ENCODE assay signal across 27 cellular contexts in genomic region chr4:170011921-170012628, GRCh38. TPM values are rescaled to one million over a fixed set of nuclear protein-coding genes. Genes with fewer than 3 reads are reported as not detected.
DNase-seq lines count a peak whose midpoint lies in the region; ATAC-seq and TF ChIP-seq lines count a peak whose summit lies in the region.
"Had no signal": no experiment of that assay in that cellular context is flagged by ENCODE, and none has a peak within 500 bp of the region (broad histone marks: within the 10 kb centered on the region; RNA-seq: fewer than 3 reads in every experiment).

No MANE protein-coding gene starts in this region.

- H3K9me3 Mint-ChIP-seq in CD4-positive, alpha-beta memory T cell = peaks cover 0 to 3% (median 0%) of the 10 kb centered on the region in 8 donors
- H3K9me3 Mint-ChIP-seq in activated CD8-positive, alpha-beta T cell treated with anti-CD3 and anti-CD28 coated beads for 36 hours = no peaks in the 10 kb centered on the region
- H3K9me3 Mint-ChIP-seq: activated T-cell treated with anti-CD3 and anti-CD28 coated beads, Interleukin-2, amount 50 U/mL, for 24 hours; IgD-negative memory B cell had no signal

- H3K27ac Mint-ChIP-seq in CD4-positive, alpha-beta memory T cell = no peak overlapping the region
- H3K27ac Mint-ChIP-seq in activated CD8-positive, alpha-beta T cell treated with anti-CD3 and anti-CD28 coated beads for 36 hours = no peak overlapping the region
- H3K27ac Mint-ChIP-seq: activated T-cell treated with anti-CD3 and anti-CD28 coated beads, Interleukin-2, amount 50 U/mL, for 24 hours; progenitor cell of endocrine pancreas; stimulated activated naive B cell treated with anti-CD40 and anti-IgM and Interleukin-4, amounts not matched to agents 10 μg/mL and 1 μg/mL and 100 μg/mL, for 72 hours had no signal

- H3K4me1 ChIP-seq in CD4-positive, alpha-beta memory T cell (ENCODE audit: insufficient read depth, low read length) = no peaks in the 10 kb centered on the region
- H3K4me1 ChIP-seq: A549, adrenal gland had no signal

- no peaks in the 10 kb centered on the region for H3K9me3 ChIP-seq in CD4-positive, alpha-beta memory T cell (ENCODE audit: control insufficient read depth in 1 of 2, low read length in 2 of 2)
- H3K9me3 ChIP-seq: A549, adrenal gland, mucosa of descending colon, tibial nerve had no signal

- no peaks in the 10 kb centered on the region for H3K27me3 ChIP-seq in CD4-positive, alpha-beta memory T cell (ENCODE audit: insufficient read depth, low read length)
- H3K27me3 ChIP-seq: adrenal gland, tibial nerve had no signal

- peaks cover 2 to 3% of the 10 kb centered on the region in 2 donors for H3K27me3 Mint-ChIP-seq in CD4-positive, alpha-beta memory T cell
- no peaks in the 10 kb centered on the region for H3K27me3 Mint-ChIP-seq in activated CD8-positive, alpha-beta T cell treated with anti-CD3 and anti-CD28 coated beads for 36 hours

- no peak overlapping the region for H3K4me3 ChIP-seq in CD4-positive, alpha-beta memory T cell (ENCODE audit: low read length in 2 of 2)
- H3K4me3 ChIP-seq: A549, adrenal gland, mucosa of descending colon, skin epidermis, tibial nerve had no signal

- H3K27ac ChIP-seq in cingulate gyrus (ENCODE audit: low read depth, low read length) = peak overlapping the region; percentile 14
- H3K27ac ChIP-seq in CD4-positive, alpha-beta memory T cell (ENCODE audit: low read depth, low read length) = no peak overlapping the region
- H3K27ac ChIP-seq: A549, adrenal gland, skin epidermis, tibial nerve had no signal

- ATAC-seq in activated CD8-positive, alpha-beta T cell treated with anti-CD3 and anti-CD28 coated beads for 36 hours = no peak
- ATAC-seq: A549; left ventricle myocardium superior; mucosa of descending colon; Right ventricle myocardium inferior; stimulated activated naive B cell treated with anti-CD40 and anti-IgM and Interleukin-4, amounts not matched to agents 10 μg/mL and 1 μg/mL and 100 μg/mL, for 72 hours had no signal

- no peak for TF ChIP-seq CTCF in activated CD8-positive, alpha-beta T cell treated with anti-CD3 and anti-CD28 coated beads for 36 hours (IDR thresholded peaks at IDR 0.05)

- intact Hi-C loops in CD4-positive, alpha-beta memory T cell (cut with micrococcal nuclease) = no loop called here
- intact Hi-C loops in activated CD8-positive, alpha-beta T cell treated with anti-CD3 and anti-CD28 coated beads for 36 hours (cut with micrococcal nuclease) = no loop called here

- POLR2A ChIA-PET in CD4-positive, alpha-beta memory T cell (lab: Charles Lee; ENCODE audit: partially characterized antibody) = no interaction called here
- POLR2A ChIA-PET in activated CD8-positive, alpha-beta T cell treated with anti-CD3 and anti-CD28 coated beads for 36 hours (lab: Charles Lee) = no interaction called here

- no peaks in the 10 kb centered on the region for H3K36me3 ChIP-seq in CD4-positive, alpha-beta memory T cell (ENCODE audit: insufficient read depth, low read length)
- H3K36me3 ChIP-seq: adrenal gland, tibial nerve had no signal

- H3K4me3 Mint-ChIP-seq in CD4-positive, alpha-beta memory T cell = no peak overlapping the region
- H3K4me3 Mint-ChIP-seq in activated CD8-positive, alpha-beta T cell treated with anti-CD3 and anti-CD28 coated beads for 36 hours = no peak overlapping the region
- H3K4me3 Mint-ChIP-seq: activated T-cell treated with anti-CD3 and anti-CD28 coated beads, Interleukin-2, amount 50 U/mL, for 24 hours; IgD-negative memory B cell; stimulated activated naive B cell treated with anti-CD40 and anti-IgM and Interleukin-4, amounts not matched to agents 10 μg/mL and 1 μg/mL and 100 μg/mL, for 72 hours had no signal

- CTCF ChIA-PET in CD4-positive, alpha-beta memory T cell (lab: Charles Lee; ENCODE audit: partially characterized antibody) = no interaction called here
- CTCF ChIA-PET in activated CD8-positive, alpha-beta T cell treated with anti-CD3 and anti-CD28 coated beads for 36 hours (lab: Charles Lee) = interaction anchor here (0.8 to 1.2 kb wide), 3 partner anchors 14 to 202 kb away, joined by 3 read pairs; partner anchors contain the start of gene MFAP3L

- peaks cover 0 to 6% (median 2%) of the 10 kb centered on the region in 4 donors for H3K4me1 Mint-ChIP-seq in CD4-positive, alpha-beta memory T cell
- H3K4me1 Mint-ChIP-seq in activated CD8-positive, alpha-beta T cell treated with anti-CD3 and anti-CD28 coated beads for 36 hours (ENCODE audit: low read depth) = peaks cover 5% of the 10 kb centered on the region

- DNase-seq in AML-193 (lab: John Stamatoyannopoulos, UW) (peak; percentile 32 to 33), NCI-H69 (lab: John Stamatoyannopoulos, UW) (peak; percentile 19), pons (ENCODE audit: low spot score) (peak; percentile 67), islet precursor cell (no peak), DMS79 (lab: John Stamatoyannopoulos, UW) (no peak)
- no peak for DNase-seq in CD4-positive, alpha-beta memory T cell
- DNase-seq in activated CD8-positive, alpha-beta T cell treated with anti-CD3 and anti-CD28 coated beads for 36 hours = no peak
- DNase-seq: activated CD8-positive, alpha-beta memory T cell treated with anti-CD3 and anti-CD28 coated beads for 24 hours; activated naive CD4-positive, alpha-beta T cell; activated T-cell treated with anti-CD3 and anti-CD28 coated beads, Interleukin-2, amount 50 U/mL, for 24 hours; adrenal gland; dermis blood vessel endothelial cell; H7; left ventricle myocardium superior; mucosa of descending colon; MV-4-11; NCI-H1694 treated with DMSO at 0.1 percent for 48 hours; NCI-H774; OCI-M1; stimulated activated naive B cell treated with anti-CD40 and anti-IgM and Interleukin-4, amounts not matched to agents 10 μg/mL and 1 μg/mL and 100 μg/mL, for 72 hours had no signal

- no peaks in the 10 kb centered on the region for H3K36me3 Mint-ChIP-seq in CD4-positive, alpha-beta memory T cell
- H3K36me3 Mint-ChIP-seq in activated CD8-positive, alpha-beta T cell treated with anti-CD3 and anti-CD28 coated beads for 36 hours (ENCODE audit: low read depth) = no peaks in the 10 kb centered on the region
- H3K36me3 Mint-ChIP-seq: IgD-negative memory B cell; stimulated activated naive B cell treated with anti-CD40 and anti-IgM and Interleukin-4, amounts not matched to agents 10 μg/mL and 1 μg/mL and 100 μg/mL, for 72 hours had no signal

RNA-seq across cellular contexts. Expression of gene MFAP3L, which starts 14.1 kb away (rescaled TPM):
- 1 to 10 TPM; 2.1 to 2.4 TPM for total RNA-seq in CD4-positive, alpha-beta memory T cell
- polyA plus RNA-seq in CD4-positive, alpha-beta memory T cell = under 1 TPM in 1 of 2 donors, not detected in 1; 0.76 TPM
- under 1 TPM; 0.68 to 0.85 TPM for total RNA-seq in activated CD8-positive, alpha-beta T cell treated with anti-CD3 and anti-CD28 coated beads for 36 hours

Comparison
In these comparisons a context has a peak if more than half of its experiments do, and no peak if none do; other contexts are left out.
1. DNase-seq: peak in AML-193 (2 of 2), NCI-H69 (single experiment) and pons (single experiment); none in islet precursor cell (single experiment), CD4-positive, alpha-beta memory T cell (0 of 5), DMS79 (single experiment) and activated CD8-positive, alpha-beta T cell treated with anti-CD3 and anti-CD28 coated beads for 36 hours (single experiment).